ENCODE assay signal across 18 cellular contexts in genomic region chr9:100228352-100228869, GRCh38.
A peak's percentile ranks its signal among the peaks of the same experiment; 100 is the strongest.
DNase-seq lines count a peak whose midpoint lies in the region; TF ChIP-seq lines count a peak whose summit lies in the region.
"Had no signal": no experiment of that assay in that cellular context is flagged by ENCODE, and none has a peak within 500 bp of the region (broad histone marks: within the 10 kb centered on the region; RNA-seq: fewer than 3 reads in every experiment).

No MANE protein-coding gene starts in this region.

- TF ChIP-seq CTCF in adrenal gland (IDR thresholded peaks at IDR 0.05), result no peak
- TF ChIP-seq CTCF in brain microvascular endothelial cell (IDR thresholded peaks at IDR 0.05; ENCODE audit: low read depth, low read length, missing control alignments), result no peak
- no peak for TF ChIP-seq CTCF in smooth muscle cell (IDR thresholded peaks at IDR 0.05; ENCODE audit: borderline replicate concordance, insufficient read depth, poor library complexity, severe bottlenecking)

- H4K20me1 ChIP-seq in smooth muscle cell (ENCODE audit: low read depth), result no peaks in the 10 kb centered on the region

- H3K36me3 ChIP-seq in HUES48 (ENCODE audit: control insufficient read depth, insufficient read depth, low read length) (peaks cover 3% of the 10 kb centered on the region; the same call in 1 of the 2 replicates), SK-N-MC (ENCODE audit: insufficient read depth, low read length) (peaks cover 4% of the 10 kb centered on the region; the same call in 1 of the 2 replicates), adrenal gland (replicated peaks in 1 of 2) (no peaks in the 10 kb centered on the region), mesodermal cell (ENCODE audit: control insufficient read depth, insufficient read depth, low read length) (peaks cover 27% of the 10 kb centered on the region), brain microvascular endothelial cell (replicated peaks) (no peaks in the 10 kb centered on the region), smooth muscle cell (ENCODE audit: low read depth) (peaks cover 9% of the 10 kb centered on the region)

- peaks cover 4% of the 10 kb centered on the region for H3K79me2 ChIP-seq in smooth muscle cell (ENCODE audit: low read depth)

- no peak overlapping the region for H3K9ac ChIP-seq in HUES48 (ENCODE audit: low read depth, low read length)
- no peak overlapping the region for H3K9ac ChIP-seq in SK-N-MC (ENCODE audit: insufficient read length)
- H3K9ac ChIP-seq in smooth muscle cell (ENCODE audit: low read depth), result no peak overlapping the region

- no peaks in the 10 kb centered on the region for H3F3A ChIP-seq in smooth muscle cell (ENCODE audit: low read depth)

- H3K4me1 ChIP-seq in HUES48 (ENCODE audit: control insufficient read depth, insufficient read depth, low read length) (no peaks in the 10 kb centered on the region), adrenal gland (replicated peaks in 1 of 2) (peaks cover 12 to 20% of the 10 kb centered on the region in 2 donors), mesodermal cell (ENCODE audit: control insufficient read depth, insufficient read depth, low read length, poor library complexity, severe bottlenecking) (peaks cover 12% of the 10 kb centered on the region), smooth muscle cell (ENCODE audit: low read depth) (no peaks in the 10 kb centered on the region)
- H3K4me1 ChIP-seq: A549, Peyer's patch had no signal

- H3K27me3 ChIP-seq in HUES48 (ENCODE audit: control insufficient read depth, insufficient read depth, low read length) (no peaks in the 10 kb centered on the region), adrenal gland (no peaks in the 10 kb centered on the region), brain microvascular endothelial cell (replicated peaks) (no peaks in the 10 kb centered on the region), smooth muscle cell (ENCODE audit: low read depth) (no peaks in the 10 kb centered on the region)
- H3K27me3 ChIP-seq: Peyer's patch had no signal

- WGBS in adrenal gland, 4 donors, result 15 to 41% (median 30%) methylated on average over 4 of the region's 4 CpGs
- 60 to 83% methylated on average over 1 of the region's 4 CpGs for WGBS in mesodermal cell (ENCODE audit: insufficient coverage in 2 of 2), 2 experiments
- 44% methylated on average over 4 of the region's 4 CpGs for WGBS in smooth muscle cell (ENCODE audit: low lambda C conversion rate)

- H3K27ac ChIP-seq in HUES48 (ENCODE audit: low read depth, low read length), result peak overlapping the region; percentile 33
- H3K27ac ChIP-seq in SK-N-MC, result 0 out of 2 replicates have a peak overlapping the region, but pooled peaks have one; percentile 6
- H3K27ac ChIP-seq in adrenal gland, result peak overlapping the region in 3 of 5 donors; percentile 59 to 76 (median 69)
- peak overlapping the region; percentile 48 for H3K27ac ChIP-seq in mesodermal cell (ENCODE audit: low read depth, low read length, severe bottlenecking)
- H3K27ac ChIP-seq in brain microvascular endothelial cell, result no peak overlapping the region
- no peak overlapping the region for H3K27ac ChIP-seq in smooth muscle cell (ENCODE audit: low read depth)
- H3K27ac ChIP-seq: A549, Peyer's patch had no signal

- in situ Hi-C loops in brain microvascular endothelial cell (cut with HindIII; ENCODE audit: low pct_ligation_motif_present, low sequenced_read_pairs), result no loop called here

- TF ChIP-seq POLR2A in adrenal gland (IDR thresholded peaks at IDR 0.05), result no peak

- intact Hi-C loops in adrenal gland (cut with DNase I), result no loop called here

- no peak for DNase-seq in SK-N-MC (ENCODE audit: low read depth, low spot score)
- peak in 1 of 7 donors; percentile 16 for DNase-seq in adrenal gland
- no peak for DNase-seq in brain microvascular endothelial cell
- no peak for DNase-seq in smooth muscle cell (lab: John Stamatoyannopoulos, UW; ENCODE audit: unreplicated experiment)
- DNase-seq in activated CD8-positive, alpha-beta memory T cell treated with anti-CD3 and anti-CD28 coated beads for 24 hours, result no peak
- DNase-seq: GDM1; GOT3; HCEC 1CT; Kasumi-1; NCI-H1417; NCI-H1694 treated with DMSO at 0.1 percent for 48 hours; NCI-H2081 treated with DMSO at 0.1 percent for 48 hours; NCI-H748 treated with DMSO at 0.1 percent for 48 hours; NK-92 treated with Interleukin-12 subunit alpha and Interleukin-12 subunit beta, amount 100 ng/mL, for 24 hours; Peyer's patch had no signal

- H2AFZ ChIP-seq in smooth muscle cell (ENCODE audit: low read depth), result no peak overlapping the region

- H3K4me3 ChIP-seq in HUES48 (ENCODE audit: low read depth, low read length), result no peak overlapping the region
- H3K4me3 ChIP-seq in SK-N-MC, result no peak overlapping the region
- H3K4me3 ChIP-seq in adrenal gland, result no peak overlapping the region
- no peak overlapping the region for H3K4me3 ChIP-seq in mesodermal cell (ENCODE audit: extremely low read depth, insufficient read depth, low read length, poor library complexity, severe bottlenecking)
- H3K4me3 ChIP-seq in brain microvascular endothelial cell (ENCODE audit: low read depth, low read length), result no peak overlapping the region
- H3K4me3 ChIP-seq in smooth muscle cell, result no peak overlapping the region
- H3K4me3 ChIP-seq: A549, Peyer's patch had no signal

- H3K9me3 ChIP-seq in HUES48 (ENCODE audit: control insufficient read depth, insufficient read depth, low read length) (no peaks in the 10 kb centered on the region), SK-N-MC (ENCODE audit: low read depth, low read length) (no peaks in the 10 kb centered on the region), adrenal gland (replicated peaks in 1 of 3) (peaks cover 0 to 2% (median 0%) of the 10 kb centered on the region in 3 donors), mesodermal cell (ENCODE audit: control insufficient read depth, low read length) (no peaks in the 10 kb centered on the region), smooth muscle cell (replicated peaks; ENCODE audit: low read depth) (no peaks in the 10 kb centered on the region)
- H3K9me3 ChIP-seq: Peyer's patch had no signal

- H3K4me2 ChIP-seq in smooth muscle cell, result no peak overlapping the region
- H3K4me2 ChIP-seq: A549 had no signal

Comparison
In these comparisons a context has a peak if more than half of its experiments do, and no peak if none do; other contexts are left out.
1. H3K27ac ChIP-seq: peak in HUES48 (single experiment), SK-N-MC (single experiment), adrenal gland (3 of 5) and mesodermal cell (single experiment); none in brain microvascular endothelial cell (single experiment) and smooth muscle cell (single experiment).